In genomic region chr1:89624314-89624713, GRCh38 we compare ENCODE assay signal across 25 cellular contexts. TPM values are rescaled to one million over a fixed set of nuclear protein-coding genes. Genes with fewer than 3 reads are reported as not detected.
DNase-seq lines count a peak whose midpoint lies in the region; ATAC-seq, FAIRE-seq and TF ChIP-seq lines count a peak whose summit lies in the region.
"Had no signal": no experiment of that assay in that cellular context is flagged by ENCODE, and none has a peak within 500 bp of the region (broad histone marks: within the 10 kb centered on the region; RNA-seq: fewer than 3 reads in every experiment).

No MANE protein-coding gene starts in this region.

- H3K14ac ChIP-seq in mesenchymal stem cell (ENCODE audit: low read length in 2 of 2) = no peak overlapping the region

- H3K27me3 Mint-ChIP-seq in CD4-positive, alpha-beta T cell = no peaks in the 10 kb centered on the region

- H3K36me3 ChIP-seq in mesenchymal stem cell (ENCODE audit: control insufficient read depth in 1 of 2, insufficient read depth in 2 of 2, low read depth in 1 of 2, low read length in 2 of 2) = no peaks in the 10 kb centered on the region
- H3K36me3 ChIP-seq: BE2C, HAP-1, SJCRH30 had no signal

- no peak overlapping the region for H4K91ac ChIP-seq in mesenchymal stem cell (ENCODE audit: low read length)

- TF ChIP-seq CTCF in CD4-positive, alpha-beta T cell (IDR thresholded peaks at IDR 0.05) = no peak
- TF ChIP-seq CTCF in VCaP (conservative IDR thresholded peaks at IDR 0.05) = no peak

- no peak for FAIRE-seq in urothelium cell line (lab: Jason Lieb, UNC)
- FAIRE-seq: A204.1, GM12878, HepG2, K562, RCC 7860 had no signal

- H3K36me3 Mint-ChIP-seq in CD4-positive, alpha-beta T cell (ENCODE audit: low read depth) = peaks cover 40% of the 10 kb centered on the region

- H3K9me3 ChIP-seq in CD4-positive, alpha-beta T cell (ENCODE audit: control insufficient read depth, low read length) = no peaks in the 10 kb centered on the region
- H3K9me3 ChIP-seq in mesenchymal stem cell (ENCODE audit: control insufficient read depth, low read length) = no peaks in the 10 kb centered on the region
- H3K9me3 ChIP-seq: BE2C, HAP-1, SJCRH30 had no signal

- H3K27ac ChIP-seq in CD4-positive, alpha-beta T cell (ENCODE audit: low read depth, low read length) = no peak overlapping the region
- H3K27ac ChIP-seq in VCaP (peak overlapping the region; percentile 34), mesenchymal stem cell (ENCODE audit: low read length, poor library complexity, severe bottlenecking) (no peak overlapping the region)
- H3K27ac ChIP-seq: HL-60, SJCRH30 had no signal

- ATAC-seq in CD4-positive, alpha-beta T cell (ENCODE audit: poor library complexity) = no peak
- ATAC-seq: GM12878, HepG2, K562 had no signal

- WGBS in mesenchymal stem cell = 89% methylated on average over 1 of the region's 1 CpG

- H3K4ac ChIP-seq in mesenchymal stem cell (ENCODE audit: low read depth in 1 of 2, low read length in 2 of 2) = no peak overlapping the region

- intact Hi-C loops in CD4-positive, alpha-beta T cell (cut with DNase I, micrococcal nuclease) = loop anchor here in 1 of 2 experiments (2.0 kb wide), 2 partner anchors 106 to 142 kb away; no protein-coding TSS in a partner anchor

- no peak overlapping the region for H2BK5ac ChIP-seq in mesenchymal stem cell (ENCODE audit: low read depth, low read length, poor library complexity, severe bottlenecking)

- DNase-seq in CD4-positive, alpha-beta T cell = no peak
- DNase-seq in globus pallidus (ENCODE audit: low spot score) = peak; percentile 80
- peak; percentile 85 for DNase-seq in superior temporal gyrus (ENCODE audit: extremely low spot score)
- no peak for DNase-seq in mesenchymal stem cell
- no peak for DNase-seq in urothelium cell line (ENCODE audit: low spot score)
- no peak for DNase-seq in T-helper 2 cell
- DNase-seq: BE2C, COR-L47, DND-41, MM.1S, NCI-H1048, NCI-H1417 treated with DMSO at 0.1 percent for 48 hours, NCI-H187, NCI-H446, NCI-H526, OCI-M1, SJCRH30 had no signal

- H3K23ac ChIP-seq in mesenchymal stem cell (ENCODE audit: low read length in 2 of 2) = no peak overlapping the region

- H4K8ac ChIP-seq in mesenchymal stem cell (ENCODE audit: low read length) = no peak overlapping the region

- no peak overlapping the region for H3K18ac ChIP-seq in mesenchymal stem cell (ENCODE audit: low read depth in 1 of 2, low read length in 2 of 2)

- H2BK120ac ChIP-seq in mesenchymal stem cell (ENCODE audit: low read depth, low read length) = no peak overlapping the region

- CTCF ChIA-PET in CD4-positive, alpha-beta T cell (lab: Charles Lee) = interaction anchor here (1.7 to 6.8 kb wide), 3 partner anchors 10 to 139 kb away, joined by 6 to 84 read pairs (median 24); no protein-coding TSS in a partner anchor

- H3K4me1 ChIP-seq in mesenchymal stem cell (ENCODE audit: control insufficient read depth, insufficient read depth, low read depth, low read length) = no peaks in the 10 kb centered on the region
- H3K4me1 ChIP-seq: BE2C, HAP-1, SJCRH30 had no signal

- H2AK5ac ChIP-seq in mesenchymal stem cell (ENCODE audit: low read length, severe bottlenecking) = no peak overlapping the region

- POLR2A ChIA-PET in CD4-positive, alpha-beta T cell (lab: Charles Lee) = interaction anchor here (0.7 to 19.3 kb wide), 6 partner anchors 8 to 99 kb away, joined by 3 to 683 read pairs (median 4); partner anchors contain the start of gene LRRC8C

- H3K27me3 ChIP-seq in CD4-positive, alpha-beta T cell (ENCODE audit: control insufficient read depth, insufficient read depth, low read length) = no peaks in the 10 kb centered on the region
- no peaks in the 10 kb centered on the region for H3K27me3 ChIP-seq in mesenchymal stem cell (ENCODE audit: control insufficient read depth in 1 of 2, insufficient read depth in 1 of 2, low read length in 2 of 2)
- H3K27me3 ChIP-seq: BE2C, SJCRH30 had no signal

- no peak overlapping the region for H2BK12ac ChIP-seq in mesenchymal stem cell (ENCODE audit: low read length in 2 of 2)

- no peaks in the 10 kb centered on the region for H3K9me3 Mint-ChIP-seq in CD4-positive, alpha-beta T cell

- no peak overlapping the region for H2AFZ ChIP-seq in mesenchymal stem cell (ENCODE audit: low read depth, low read length)

- H2BK15ac ChIP-seq in mesenchymal stem cell (ENCODE audit: low read depth, poor library complexity, severe bottlenecking) = no peak overlapping the region

- peaks cover 64% of the 10 kb centered on the region for H3K4me1 Mint-ChIP-seq in CD4-positive, alpha-beta T cell (ENCODE audit: low read depth)

- no peak overlapping the region for H3K4me3 Mint-ChIP-seq in CD4-positive, alpha-beta T cell

- peak overlapping the region; percentile 23 for H3K27ac Mint-ChIP-seq in CD4-positive, alpha-beta T cell

- no peak overlapping the region for H3K9ac ChIP-seq in mesenchymal stem cell (ENCODE audit: low read length)

- H3K4me3 ChIP-seq in mesenchymal stem cell (ENCODE audit: insufficient read depth in 1 of 2, low read depth in 1 of 2, low read length in 2 of 2) = no peak overlapping the region
- H3K4me3 ChIP-seq: GM12878, HAP-1, K562, SJCRH30 had no signal

- H3K4me2 ChIP-seq in mesenchymal stem cell (ENCODE audit: low read length, poor library complexity, severe bottlenecking) = no peak overlapping the region

- no peaks in the 10 kb centered on the region for H3K79me1 ChIP-seq in mesenchymal stem cell (replicated peaks; ENCODE audit: low read length, poor library complexity, severe bottlenecking)

RNA-seq across cellular contexts. Expression of gene LRRC8C, which starts 8.6 kb away (rescaled TPM):
- total RNA-seq in CD4-positive, alpha-beta T cell = 10 to 100 TPM; 28.4 to 30.2 TPM
- polyA plus RNA-seq in mesenchymal stem cell (2013, experiment 1 of 2) = 11.7 TPM
- 12.3 TPM for polyA plus RNA-seq in mesenchymal stem cell (2013, experiment 2 of 2)

Comparison
In these comparisons a context has a peak if more than half of its experiments do, and no peak if none do; other contexts are left out.
1. DNase-seq: peak in globus pallidus (single experiment) and superior temporal gyrus (single experiment); none in CD4-positive, alpha-beta T cell (0 of 10), mesenchymal stem cell (single experiment), urothelium cell line (single experiment) and T-helper 2 cell (0 of 5).